ENCODE assay signal across 21 cellular contexts in the genomic region with DNA sequence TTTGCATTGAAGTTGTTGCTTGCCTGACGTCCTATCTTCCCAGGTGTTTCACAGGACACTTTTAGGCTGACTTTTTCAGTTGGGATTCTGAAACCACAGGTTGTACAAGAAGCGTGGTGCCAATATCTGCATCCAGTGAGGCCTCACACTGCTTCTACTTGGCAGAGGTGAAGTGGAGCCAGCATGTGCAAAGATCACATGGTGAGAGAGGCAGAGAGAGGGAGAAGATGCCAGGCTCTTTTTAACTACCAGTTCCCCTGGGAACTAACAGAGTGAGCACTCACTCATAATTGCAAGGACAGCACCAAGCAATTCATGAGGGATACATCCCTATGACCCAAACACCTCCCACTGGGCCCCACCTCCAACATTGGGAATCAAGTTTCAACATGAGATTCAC.
"Had no signal": no experiment of that assay in that cellular context is flagged by ENCODE, and none has a peak within 500 bp of the region (broad histone marks: within the 10 kb centered on the region; RNA-seq: fewer than 3 reads in every experiment).

No MANE protein-coding gene starts in this region.

- H3K4me1 Mint-ChIP-seq: immature natural killer cell had no signal

- H3K9me3 Mint-ChIP-seq: immature natural killer cell; naive B cell; nephron; stimulated activated naive CD8-positive, alpha-beta T cell treated with anti-CD3 and anti-CD28 coated beads, Interleukin-15, Interleukin-2, amounts not matched to agents 100 ng/mL and 50 ng/mL, for 24 hours had no signal

- H3K27me3 Mint-ChIP-seq: naive B cell; stimulated activated memory B cell treated with anti-CD40 and anti-IgM and Interleukin-4, amounts not matched to agents 10 μg/mL and 1 μg/mL and 100 μg/mL, for 72 hours; stimulated activated naive CD8-positive, alpha-beta T cell treated with anti-CD3 and anti-CD28 coated beads, Interleukin-15, Interleukin-2, amounts not matched to agents 100 ng/mL and 50 ng/mL, for 24 hours had no signal

- ATAC-seq: gastroesophageal sphincter; sciatic nerve; stimulated activated memory B cell treated with anti-CD40 and anti-IgM and Interleukin-4, amounts not matched to agents 10 μg/mL and 1 μg/mL and 100 μg/mL, for 72 hours; upper lobe of right lung had no signal

- H3K36me3 Mint-ChIP-seq: naive B cell had no signal

- DNase-seq: cortex of kidney; dorsolateral prefrontal cortex; effector memory CD4-positive, alpha-beta T cell; foreskin fibroblast; immature natural killer cell; left ventricle myocardium inferior; mesendoderm; naive B cell; posterior cingulate gyrus; spleen; stimulated activated CD4-positive, alpha-beta T cell treated with anti-CD3 and anti-CD28 coated beads, Interleukin-15, amount 100 ng/mL, for 24 hours; stimulated activated CD4-positive, alpha-beta T cell treated with anti-CD3 and anti-CD28 coated beads, Interleukin-1b, Interleukin-23, amount 100 ng/mL, for 48 hours; stimulated activated CD4-positive, alpha-beta T cell treated with anti-CD3 and anti-CD28 coated beads, Interleukin-4, amount 100 ng/mL, for 24 hours; tibial artery; upper lobe of right lung had no signal

- H3K4me3 Mint-ChIP-seq: immature natural killer cell; naive B cell; nephron; stimulated activated memory B cell treated with anti-CD40 and anti-IgM and Interleukin-4, amounts not matched to agents 10 μg/mL and 1 μg/mL and 100 μg/mL, for 72 hours; stimulated activated naive CD8-positive, alpha-beta T cell treated with anti-CD3 and anti-CD28 coated beads, Interleukin-15, Interleukin-2, amounts not matched to agents 100 ng/mL and 50 ng/mL, for 24 hours had no signal

- H3K27ac Mint-ChIP-seq: immature natural killer cell; naive B cell; nephron; stimulated activated memory B cell treated with anti-CD40 and anti-IgM and Interleukin-4, amounts not matched to agents 10 μg/mL and 1 μg/mL and 100 μg/mL, for 72 hours; stimulated activated naive CD8-positive, alpha-beta T cell treated with anti-CD3 and anti-CD28 coated beads, Interleukin-15, Interleukin-2, amounts not matched to agents 100 ng/mL and 50 ng/mL, for 24 hours had no signal

- FAIRE-seq: keratinocyte had no signal
